ENCODE assay signal across 26 cellular contexts in genomic region chr17:78526231-78527025, GRCh38. TPM values are rescaled to one million over a fixed set of nuclear protein-coding genes. Genes with fewer than 3 reads are reported as not detected.
DNase-seq lines count a peak whose midpoint lies in the region; ATAC-seq and TF ChIP-seq lines count a peak whose summit lies in the region.
"Had no signal": no experiment of that assay in that cellular context is flagged by ENCODE, and none has a peak within 500 bp of the region (broad histone marks: within the 10 kb centered on the region; RNA-seq: fewer than 3 reads in every experiment).

No MANE protein-coding gene starts in this region.

- no peaks in the 10 kb centered on the region for H3F3A ChIP-seq in PC-3 (ENCODE audit: low read length, unreplicated experiment)

- no peak overlapping the region for H3K4me2 ChIP-seq in PC-3 (ENCODE audit: low read length)

- CTCF ChIA-PET in PC-3 (lab: Charles Lee) = interaction anchor here (0.6 kb wide), 1 partner anchor 264 kb away, joined by 9 read pairs; no protein-coding TSS in a partner anchor
- CTCF ChIA-PET in CD8-positive, alpha-beta memory T cell (lab: Charles Lee) = no interaction called here

- H3K27me3 ChIP-seq in PC-3 (ENCODE audit: low read length) (no peaks in the 10 kb centered on the region), stomach (peaks cover 0 to 4% (median 0%) of the 10 kb centered on the region in 3 donors)
- H3K27me3 ChIP-seq in CD8-positive, alpha-beta memory T cell (ENCODE audit: insufficient read depth, low read length, poor library complexity, severe bottlenecking) = no peaks in the 10 kb centered on the region
- H3K27me3 ChIP-seq: ovary, testis had no signal

- H3K79me2 ChIP-seq in PC-3 (ENCODE audit: low read length) = no peaks in the 10 kb centered on the region

- intact Hi-C loops in PC-3 (cut with micrococcal nuclease) = no loop called here
- intact Hi-C loops in stomach (cut with DNase I; ENCODE audit: low total_unique reads) = no loop called here

- no peaks in the 10 kb centered on the region for H4K20me1 ChIP-seq in PC-3 (ENCODE audit: low read length)

- no peaks in the 10 kb centered on the region for H3K9me3 Mint-ChIP-seq in CD8-positive, alpha-beta memory T cell
- H3K9me3 Mint-ChIP-seq: activated naive CD4-positive, alpha-beta T cell treated with anti-CD3 and anti-CD28 coated beads, Interleukin-2, amount 10 ng/mL, durations not matched to agents 7 days and 5 days; memory B cell; naive B cell; stimulated activated effector memory CD8-positive, alpha-beta T cell treated with anti-CD3 and anti-CD28 coated beads, Interleukin-12 subunit alpha, Interleukin-12 subunit beta, amount 100 ng/mL, for 72 hours had no signal

- DNase-seq in activated effector memory CD4-positive, alpha-beta T cell treated with anti-CD3 and anti-CD28 coated beads, Interleukin-2, amount 50 U/mL, for 16 hours = peak; percentile 61
- no peak for DNase-seq in activated effector memory CD4-positive, alpha-beta T cell treated with Interleukin-2 at 50 U/mL for 16 hours
- DNase-seq in PC-3 (peak; percentile 22), islet precursor cell (peak; percentile 55), stomach (peak; percentile 30), HUDEP-2 (lab: John Stamatoyannopoulos, UW; ENCODE audit: unreplicated experiment in 76 of 76) (no peak)
- no peak for DNase-seq in CD8-positive, alpha-beta memory T cell
- DNase-seq: activated CD8-positive, alpha-beta T cell treated with anti-CD3 and anti-CD28 coated beads, Interleukin-2, amount 10 ng/mL, durations not matched to agents 7 days and 5 days; activated naive CD4-positive, alpha-beta T cell treated with anti-CD3 and anti-CD28 coated beads, Interleukin-2, amount 10 ng/mL, durations not matched to agents 7 days and 5 days; activated T-cell treated with anti-CD3 and anti-CD28 coated beads, Interleukin-2, amount 50 U/mL, for 1 hour; C1 segment of cervical spinal cord; central memory CD4-positive, alpha-beta T cell; foreskin fibroblast; HCEC 1CT; naive B cell; NCI-H226; ovary; T-helper 9 cell; testis had no signal

- no peaks in the 10 kb centered on the region for H3K9me2 ChIP-seq in PC-3 (replicated peaks; ENCODE audit: low read length)

- no peak overlapping the region for H3K9ac ChIP-seq in PC-3 (ENCODE audit: low read length)

- POLR2A ChIA-PET in PC-3 (lab: Charles Lee; ENCODE audit: unreplicated experiment) = interaction anchor here (0.6 kb wide), 1 partner anchor 32 kb away, joined by 3 read pairs; no protein-coding TSS in a partner anchor
- POLR2A ChIA-PET in CD8-positive, alpha-beta memory T cell (lab: Charles Lee) = no interaction called here

- ATAC-seq in PC-3 (peak; percentile 33; the same call in 1 of the 2 replicates), HG02840 (IDR thresholded peaks at IDR 0.05; ENCODE audit: low FRiP score, unreplicated experiment) (no peak)
- ATAC-seq: activated CD4-positive, CD25-positive, alpha-beta regulatory T cell treated with anti-CD3 and anti-CD28 coated beads, Interleukin-2, amount 50 U/mL, for 24 hours; activated CD8-positive, alpha-beta T cell treated with anti-CD3 and anti-CD28 coated beads, Interleukin-2, amount 10 ng/mL, durations not matched to agents 7 days and 5 days; stimulated activated effector memory CD8-positive, alpha-beta T cell treated with anti-CD3 and anti-CD28 coated beads, Interleukin-12 subunit alpha, Interleukin-12 subunit beta, amount 100 ng/mL, for 72 hours had no signal

- H3K27ac ChIP-seq in PC-3 (ENCODE audit: low read length) (no peak overlapping the region), stomach (no peak overlapping the region)
- no peak overlapping the region for H3K27ac ChIP-seq in CD8-positive, alpha-beta memory T cell (ENCODE audit: low read depth, low read length)
- H3K27ac ChIP-seq: ovary, RWPE1, testis had no signal

- H3K27ac Mint-ChIP-seq in CD8-positive, alpha-beta memory T cell = no peak overlapping the region
- H3K27ac Mint-ChIP-seq: activated CD8-positive, alpha-beta T cell treated with anti-CD3 and anti-CD28 coated beads, Interleukin-2, amount 10 ng/mL, durations not matched to agents 7 days and 5 days; activated naive CD4-positive, alpha-beta T cell treated with anti-CD3 and anti-CD28 coated beads, Interleukin-2, amount 10 ng/mL, durations not matched to agents 7 days and 5 days; memory B cell; stimulated activated effector memory CD8-positive, alpha-beta T cell treated with anti-CD3 and anti-CD28 coated beads, Interleukin-12 subunit alpha, Interleukin-12 subunit beta, amount 100 ng/mL, for 72 hours had no signal

- no peak for TF ChIP-seq CTCF in PC-3 (conservative IDR thresholded peaks at IDR 0.05; ENCODE audit: low read depth, low read length)
- no peak for TF ChIP-seq CTCF in stomach (IDR thresholded peaks at IDR 0.05)

- TF ChIP-seq POLR2A in stomach (IDR thresholded peaks at IDR 0.05) = no peak

- H3K36me3 Mint-ChIP-seq in CD8-positive, alpha-beta memory T cell = no peaks in the 10 kb centered on the region
- H3K36me3 Mint-ChIP-seq: activated naive CD4-positive, alpha-beta T cell treated with anti-CD3 and anti-CD28 coated beads, Interleukin-2, amount 10 ng/mL, durations not matched to agents 7 days and 5 days; memory B cell; naive B cell; stimulated activated effector memory CD8-positive, alpha-beta T cell treated with anti-CD3 and anti-CD28 coated beads, Interleukin-12 subunit alpha, Interleukin-12 subunit beta, amount 100 ng/mL, for 72 hours had no signal

- WGBS in stomach, 5 donors = 63 to 87% (median 77%) methylated on average over 26 to 30 of the region's 30 CpGs

- TF ChIP-seq EP300 in stomach (IDR thresholded peaks at IDR 0.05) = no peak

- no peak overlapping the region for H2AFZ ChIP-seq in PC-3 (ENCODE audit: low read length)

- no peaks in the 10 kb centered on the region for H3K4me1 ChIP-seq in PC-3 (ENCODE audit: insufficient read depth, low read length)
- H3K4me1 ChIP-seq in stomach = peaks cover 0 to 4% (median 0%) of the 10 kb centered on the region in 4 donors
- no peaks in the 10 kb centered on the region for H3K4me1 ChIP-seq in CD8-positive, alpha-beta memory T cell (ENCODE audit: insufficient read depth, low read length)
- H3K4me1 ChIP-seq: testis had no signal

- no peak overlapping the region for H3K4me3 Mint-ChIP-seq in CD8-positive, alpha-beta memory T cell
- H3K4me3 Mint-ChIP-seq: activated CD8-positive, alpha-beta T cell treated with anti-CD3 and anti-CD28 coated beads, Interleukin-2, amount 10 ng/mL, durations not matched to agents 7 days and 5 days; activated naive CD4-positive, alpha-beta T cell treated with anti-CD3 and anti-CD28 coated beads, Interleukin-2, amount 10 ng/mL, durations not matched to agents 7 days and 5 days; memory B cell; stimulated activated effector memory CD8-positive, alpha-beta T cell treated with anti-CD3 and anti-CD28 coated beads, Interleukin-12 subunit alpha, Interleukin-12 subunit beta, amount 100 ng/mL, for 72 hours had no signal

- H3K4me3 ChIP-seq in PC-3 (ENCODE audit: low read length) = no peak overlapping the region
- no peak overlapping the region for H3K4me3 ChIP-seq in stomach
- H3K4me3 ChIP-seq in CD8-positive, alpha-beta memory T cell (ENCODE audit: low read length) = no peak overlapping the region
- H3K4me3 ChIP-seq: ovary, testis had no signal

- BruUV-seq in PC-3 (replicated peaks; lab: Mats Ljungman, UMichigan) = no TSS peak

- H3K36me3 ChIP-seq in PC-3 (ENCODE audit: low read depth, low read length) = no peaks in the 10 kb centered on the region
- H3K36me3 ChIP-seq in stomach = no peaks in the 10 kb centered on the region
- no peaks in the 10 kb centered on the region for H3K36me3 ChIP-seq in CD8-positive, alpha-beta memory T cell (ENCODE audit: insufficient read depth, low read length)
- H3K36me3 ChIP-seq: ovary had no signal

- H3K4me1 Mint-ChIP-seq in CD8-positive, alpha-beta memory T cell = no peaks in the 10 kb centered on the region
- H3K4me1 Mint-ChIP-seq: memory B cell; naive B cell; stimulated activated effector memory CD8-positive, alpha-beta T cell treated with anti-CD3 and anti-CD28 coated beads, Interleukin-12 subunit alpha, Interleukin-12 subunit beta, amount 100 ng/mL, for 72 hours had no signal

- peaks cover 0 to 4% of the 10 kb centered on the region in 2 donors for H3K27me3 Mint-ChIP-seq in CD8-positive, alpha-beta memory T cell

- H3K9me3 ChIP-seq in PC-3 (ENCODE audit: low read length) (no peaks in the 10 kb centered on the region), stomach (no peaks in the 10 kb centered on the region)
- no peaks in the 10 kb centered on the region for H3K9me3 ChIP-seq in CD8-positive, alpha-beta memory T cell (ENCODE audit: low read length)
- H3K9me3 ChIP-seq: ovary, testis had no signal

RNA-seq across cellular contexts. Expression of gene DNAH17, which starts 50.8 kb away (rescaled TPM):
- total RNA-seq in PC-3 (2014; rRNA removed) (0.04 and 0.23 TPM in 2 replicates), stomach (1 to 10 TPM in 1 of 5 donors, under 1 TPM in 1, not detected in 3; 0.45 to 2.4 TPM)
- polyA plus RNA-seq in stomach = under 1 TPM in 1 of 3 donors, not detected in 2; 0.03 TPM
- under 1 TPM in 1 of 2 experiments, not detected in 1; 0.20 TPM for total RNA-seq in CD8-positive, alpha-beta memory T cell
- polyA plus RNA-seq in CD8-positive, alpha-beta memory T cell = not detected
- total RNA-seq: epithelial cell of proximal tubule had no signal
- polyA plus RNA-seq: aorta had no signal

Comparison
In these comparisons a context has a peak if more than half of its experiments do, and no peak if none do; other contexts are left out.
1. DNase-seq: peak in activated effector memory CD4-positive, alpha-beta T cell treated with anti-CD3 and anti-CD28 coated beads, Interleukin-2, amount 50 U/mL, for 16 hours (single experiment), PC-3 (single experiment), islet precursor cell (single experiment) and stomach (single experiment); none in activated effector memory CD4-positive, alpha-beta T cell treated with Interleukin-2 at 50 U/mL for 16 hours (single experiment), HUDEP-2 (0 of 76) and CD8-positive, alpha-beta memory T cell (0 of 5).